Comparison of ENCODE assay signal across 9 cellular contexts in genomic region chr6:40788661-40789111, GRCh38.
DNase-seq lines count a peak whose midpoint lies in the region; ATAC-seq, FAIRE-seq and TF ChIP-seq lines count a peak whose summit lies in the region.
"Had no signal": no experiment of that assay in that cellular context is flagged by ENCODE, and none has a peak within 500 bp of the region (broad histone marks: within the 10 kb centered on the region; RNA-seq: fewer than 3 reads in every experiment).

No MANE protein-coding gene starts in this region.

- peak overlapping the region; percentile 36; the same call in 1 of the 2 replicates for H3K27ac ChIP-seq in DND-41 (ENCODE audit: low read length)
- no peak overlapping the region for H3K27ac ChIP-seq in K562 (ENCODE audit: extremely low read depth, low read depth, low read length)

- ATAC-seq in DND-41 (ENCODE audit: insufficient read depth, low read depth) (peak; percentile 44; the same call in 2 of the 3 replicates), K562 (no peak), HG03196 (IDR thresholded peaks at IDR 0.05; ENCODE audit: unreplicated experiment) (no peak), HG02571 (IDR thresholded peaks at IDR 0.05; ENCODE audit: unreplicated experiment) (no peak), GM18511 (IDR thresholded peaks at IDR 0.05; ENCODE audit: unreplicated experiment) (no peak)

- H3K4me2 ChIP-seq in DND-41 (ENCODE audit: insufficient read depth, low read length) (peak overlapping the region; percentile 16; the same call in 1 of the 2 replicates), K562 (ENCODE audit: insufficient read depth, low read length) (no peak overlapping the region)

- no peak for TF ChIP-seq EP300 in K562 (IDR thresholded peaks at IDR 0.05; ENCODE audit: low read length)

- TF ChIP-seq POLR2A in K562 (conservative IDR thresholded peaks at IDR 0.05), result no peak

- FAIRE-seq in K562 (lab: Jason Lieb, UNC), result no peak

- in situ Hi-C loops in K562 (cut with MboI), result no loop called here

- H3K36me3 ChIP-seq in DND-41 (ENCODE audit: insufficient read depth, low read length) (no peaks in the 10 kb centered on the region), K562 (ENCODE audit: control insufficient read depth, insufficient read depth, low read length) (no peaks in the 10 kb centered on the region)

- peaks cover 3% of the 10 kb centered on the region for H3K27me3 Mint-ChIP-seq in T-helper 2 cell treated with Interferon-gamma antibody and Interleukin-4, amounts not matched to agents 5 μg/mL and 100 μg/mL, for 36 hours (ENCODE audit: low read depth)
- H3K27me3 Mint-ChIP-seq in nephron (ENCODE audit: low read depth), result peaks cover 30% of the 10 kb centered on the region

- H3K4me1 ChIP-seq in DND-41 (ENCODE audit: insufficient read depth, low read length), result peaks cover 14% of the 10 kb centered on the region
- H3K4me1 ChIP-seq in K562 (replicated peaks in 1 of 2; ENCODE audit: control insufficient read depth in 2 of 2, insufficient read depth in 2 of 2, low read length in 2 of 2), result no peaks in the 10 kb centered on the region

- CTCF ChIA-PET in K562 (lab: Yijun Ruan, JAX; ENCODE audit: low intra/inter-chr PET ratio), result no interaction called here

- no peaks in the 10 kb centered on the region for H4K20me1 ChIP-seq in DND-41 (ENCODE audit: insufficient read depth, low read length)
- no peaks in the 10 kb centered on the region for H4K20me1 ChIP-seq in K562 (replicated peaks; ENCODE audit: control insufficient read depth, insufficient read depth, low read length)

- H3K9ac ChIP-seq in DND-41 (ENCODE audit: low read depth, low read length) (no peak overlapping the region), K562 (ENCODE audit: insufficient read depth in 1 of 2, low read depth in 2 of 2, low read length in 2 of 2) (no peak overlapping the region)

- H3K36me3 Mint-ChIP-seq in T-helper 2 cell treated with Interferon-gamma antibody and Interleukin-4, amounts not matched to agents 5 μg/mL and 100 μg/mL, for 36 hours (ENCODE audit: low read depth), result peaks cover 3% of the 10 kb centered on the region
- H3K36me3 Mint-ChIP-seq in nephron (ENCODE audit: low read depth), result no peaks in the 10 kb centered on the region

- BruUV-seq in K562 (replicated peaks; lab: Mats Ljungman, UMichigan), result no TSS peak

- peak overlapping the region; percentile 58 for H2AFZ ChIP-seq in DND-41 (ENCODE audit: low read depth, low read length)
- H2AFZ ChIP-seq in K562 (ENCODE audit: low read depth, low read length), result no peak overlapping the region

- H3K27me3 ChIP-seq in DND-41 (ENCODE audit: insufficient read depth, low read length, poor library complexity) (no peaks in the 10 kb centered on the region), K562 (ENCODE audit: control insufficient read depth in 2 of 2, insufficient read depth in 2 of 2, low read length in 2 of 2) (peaks cover 2 to 12% of the 10 kb centered on the region in 2 experiments; a peak in 2 of 5 replicates)

- H3K4me3 Mint-ChIP-seq in T-helper 2 cell treated with Interferon-gamma antibody and Interleukin-4, amounts not matched to agents 5 μg/mL and 100 μg/mL, for 36 hours, result peak overlapping the region; percentile 30
- no peak overlapping the region for H3K4me3 Mint-ChIP-seq in nephron
- H3K4me3 Mint-ChIP-seq: dendritic cell treated with granulocyte-macrophage colony-stimulating factor and Interleukin-4, amounts not matched to agents 40 ng/mL and 50 ng/mL, for 4 days had no signal

- DNase-seq in DND-41 (peak; percentile 9), K562 (ENCODE audit: extremely low read depth in 1 of 4, low spot score in 3 of 4) (no peak), MV-4-11 (lab: John Stamatoyannopoulos, UW) (no peak)
- no peak for DNase-seq in T-helper 2 cell treated with Interferon-gamma antibody and Interleukin-4, amounts not matched to agents 5 μg/mL and 100 μg/mL, for 36 hours (ENCODE audit: low spot score)

- H3K9me3 Mint-ChIP-seq in T-helper 2 cell treated with Interferon-gamma antibody and Interleukin-4, amounts not matched to agents 5 μg/mL and 100 μg/mL, for 36 hours, result no peaks in the 10 kb centered on the region
- no peaks in the 10 kb centered on the region for H3K9me3 Mint-ChIP-seq in nephron
- H3K9me3 Mint-ChIP-seq: dendritic cell treated with granulocyte-macrophage colony-stimulating factor and Interleukin-4, amounts not matched to agents 40 ng/mL and 50 ng/mL, for 4 days had no signal

- intact Hi-C loops in K562 (cut with micrococcal nuclease), result no loop called here

- TF ChIP-seq CTCF in DND-41 (IDR thresholded peaks at IDR 0.05; ENCODE audit: borderline replicate concordance, extremely low read depth, low read length, poor library complexity, severe bottlenecking), result no peak
- TF ChIP-seq CTCF in K562 (IDR thresholded peaks at IDR 0.05 in 2 of 3, conservative IDR thresholded peaks at IDR 0.05 in 1 of 3; ENCODE audit: insufficient read depth in 2 of 3, low read depth in 1 of 3, low read length in 3 of 3), result no peak
- no peak for TF ChIP-seq CTCF in nephron (IDR thresholded peaks at IDR 0.05; ENCODE audit: unreplicated experiment in 3 of 3)

- H3K79me2 ChIP-seq in DND-41 (ENCODE audit: insufficient read depth, low read length) (no peaks in the 10 kb centered on the region), K562 (ENCODE audit: control insufficient read depth, insufficient read depth, low read length) (no peaks in the 10 kb centered on the region)

- POLR2A ChIA-PET in K562 (lab: Yijun Ruan, JAX), result no interaction called here

- WGBS in K562 (ENCODE audit: insufficient coverage, low coverage, missing lambda C conversion rate), result 1% methylated on average over 5 of the region's 5 CpGs

- peaks cover 17% of the 10 kb centered on the region for H3K4me1 Mint-ChIP-seq in T-helper 2 cell treated with Interferon-gamma antibody and Interleukin-4, amounts not matched to agents 5 μg/mL and 100 μg/mL, for 36 hours (ENCODE audit: low read depth)
- peaks cover 7% of the 10 kb centered on the region for H3K4me1 Mint-ChIP-seq in nephron

- H3K27ac Mint-ChIP-seq in T-helper 2 cell treated with Interferon-gamma antibody and Interleukin-4, amounts not matched to agents 5 μg/mL and 100 μg/mL, for 36 hours, result peak overlapping the region; percentile 83
- H3K27ac Mint-ChIP-seq in nephron, result peak overlapping the region; percentile 54 to 76 (median 73)
- H3K27ac Mint-ChIP-seq: dendritic cell treated with granulocyte-macrophage colony-stimulating factor and Interleukin-4, amounts not matched to agents 40 ng/mL and 50 ng/mL, for 4 days had no signal

- H3K9me1 ChIP-seq in K562 (ENCODE audit: control insufficient read depth, insufficient read depth, low read length), result no peaks in the 10 kb centered on the region

- TF ChIP-seq RAD21 in K562 (CRISPR knock-in tag; conservative IDR thresholded peaks at IDR 0.05 in 1 of 2, IDR thresholded peaks at IDR 0.05 in 1 of 2), result no peak

- no peak overlapping the region for H3K4me3 ChIP-seq in DND-41 (ENCODE audit: low read depth in 1 of 2, low read length in 2 of 2)
- no peak overlapping the region for H3K4me3 ChIP-seq in K562

- no peaks in the 10 kb centered on the region for H3K9me3 ChIP-seq in DND-41 (ENCODE audit: insufficient read depth, low read length, severe bottlenecking)
- no peaks in the 10 kb centered on the region for H3K9me3 ChIP-seq in K562 (replicated peaks; ENCODE audit: control insufficient read depth, insufficient read depth, low read depth, low read length)

TF ChIP-seq in K562, 482 proteins besides CTCF, POLR2A, EP300 and RAD21:
- TF ChIP-seq NFIC (IDR thresholded peaks at IDR 0.05), result peak; percentile 41
- no peak for TF ChIP-seq ZNF76 (CRISPR knock-in tag; IDR thresholded peaks at IDR 0.05; ENCODE audit: borderline replicate concordance)
TF ChIP-seq in K562: peak in this region for 1.
